ENCODE assay signal across 16 cellular contexts in genomic region chr7:118129037-118129436, GRCh38. TPM values are rescaled to one million over a fixed set of nuclear protein-coding genes. Genes with fewer than 3 reads are reported as not detected.
DNase-seq lines count a peak whose midpoint lies in the region; ATAC-seq, FAIRE-seq and TF ChIP-seq lines count a peak whose summit lies in the region.
"Had no signal": no experiment of that assay in that cellular context is flagged by ENCODE, and none has a peak within 500 bp of the region (broad histone marks: within the 10 kb centered on the region; RNA-seq: fewer than 3 reads in every experiment).

No MANE protein-coding gene starts in this region.

- H3K9me3 Mint-ChIP-seq in endodermal cell = peaks cover 19% of the 10 kb centered on the region
- H3K9me3 Mint-ChIP-seq: activated T-helper 2 cell treated with anti-CD3 and anti-CD28 coated beads, Interferon-gamma antibody, Interleukin-2, Interleukin-4, amounts not matched to agents 10 μg/mL and 5 μg/mL and 100 μg/mL, durations not matched to agents 14 hours and 24 hours and 36 hours had no signal

- H3K4me3 ChIP-seq in bronchial epithelial cell (ENCODE audit: low read depth, low read length) (no peak overlapping the region), endodermal cell (ENCODE audit: low read length) (no peak overlapping the region), coronary artery (no peak overlapping the region)
- H3K4me3 ChIP-seq: tibial artery had no signal

- H3K9ac ChIP-seq in endodermal cell (ENCODE audit: extremely low read depth, low read length, poor library complexity, severe bottlenecking) = no peak overlapping the region

- H3K27me3 Mint-ChIP-seq in endodermal cell (ENCODE audit: insufficient read depth) = no peaks in the 10 kb centered on the region
- H3K27me3 Mint-ChIP-seq: dendritic cell treated with granulocyte-macrophage colony-stimulating factor and Interleukin-4, amounts not matched to agents 40 ng/mL and 50 ng/mL, for 4 days had no signal

- DNase-seq in bronchial epithelial cell (ENCODE audit: low read depth) = no peak
- DNase-seq in HCEC 1CT = no peak
- no peak for DNase-seq in endodermal cell
- DNase-seq in coronary artery (ENCODE audit: low spot score) = no peak
- no peak for DNase-seq in NK-92 (lab: John Stamatoyannopoulos, UW; ENCODE audit: unreplicated experiment)
- DNase-seq: activated CD8-positive, alpha-beta T cell treated with anti-CD3 and anti-CD28 coated beads, Interleukin-2, amount 10 ng/mL, durations not matched to agents 7 days and 5 days; left cardiac atrium; naive thymus-derived CD4-positive, alpha-beta T cell; NCI-H2081 treated with DMSO at 0.1 percent for 48 hours; tibial artery had no signal

- peak; percentile 36 for FAIRE-seq in bronchial epithelial cell (lab: Jason Lieb, UNC)

- H3K27ac ChIP-seq in endodermal cell (ENCODE audit: low read depth, low read length) = no peak overlapping the region
- H3K27ac ChIP-seq in coronary artery = no peak overlapping the region
- H3K27ac ChIP-seq: tibial artery had no signal

- no peaks in the 10 kb centered on the region for H3K4me1 ChIP-seq in endodermal cell (ENCODE audit: control insufficient read depth, insufficient read depth, low read length)
- H3K4me1 ChIP-seq: tibial artery had no signal

- H3K27me3 ChIP-seq in bronchial epithelial cell (ENCODE audit: control insufficient read depth, insufficient read depth, low read length) = no peaks in the 10 kb centered on the region
- H3K27me3 ChIP-seq in endodermal cell (ENCODE audit: control insufficient read depth, insufficient read depth, low read length, poor library complexity, severe bottlenecking) = no peaks in the 10 kb centered on the region
- H3K27me3 ChIP-seq: tibial artery had no signal

- H3K36me3 ChIP-seq in bronchial epithelial cell (ENCODE audit: control insufficient read depth, insufficient read depth, low read length) = no peaks in the 10 kb centered on the region
- H3K36me3 ChIP-seq in endodermal cell (ENCODE audit: control insufficient read depth, insufficient read depth, low read length) = no peaks in the 10 kb centered on the region
- H3K36me3 ChIP-seq: tibial artery had no signal

- ATAC-seq in GM18502 (IDR thresholded peaks at IDR 0.05; ENCODE audit: poor library complexity, unreplicated experiment) (peak; percentile 92), GM21423 (IDR thresholded peaks at IDR 0.05; ENCODE audit: unreplicated experiment) (peak; percentile 85), HG03175 (IDR thresholded peaks at IDR 0.05; ENCODE audit: unreplicated experiment) (peak; percentile 67)
- ATAC-seq: activated CD8-positive, alpha-beta T cell treated with anti-CD3 and anti-CD28 coated beads, Interleukin-2, amount 10 ng/mL, durations not matched to agents 7 days and 5 days; esophagus mucosa; naive thymus-derived CD4-positive, alpha-beta T cell had no signal

- no peaks in the 10 kb centered on the region for H3K36me3 Mint-ChIP-seq in endodermal cell (ENCODE audit: low read depth)

- no peak overlapping the region for H3K4me3 Mint-ChIP-seq in endodermal cell
- H3K4me3 Mint-ChIP-seq: activated CD8-positive, alpha-beta T cell treated with anti-CD3 and anti-CD28 coated beads, Interleukin-2, amount 10 ng/mL, durations not matched to agents 7 days and 5 days; dendritic cell treated with granulocyte-macrophage colony-stimulating factor and Interleukin-4, amounts not matched to agents 40 ng/mL and 50 ng/mL, for 4 days; naive thymus-derived CD4-positive, alpha-beta T cell had no signal

- H3K27ac Mint-ChIP-seq in endodermal cell = no peak overlapping the region
- H3K27ac Mint-ChIP-seq: activated CD8-positive, alpha-beta T cell treated with anti-CD3 and anti-CD28 coated beads, Interleukin-2, amount 10 ng/mL, durations not matched to agents 7 days and 5 days; activated T-helper 2 cell treated with anti-CD3 and anti-CD28 coated beads, Interferon-gamma antibody, Interleukin-2, Interleukin-4, amounts not matched to agents 10 μg/mL and 5 μg/mL and 100 μg/mL, durations not matched to agents 14 hours and 24 hours and 36 hours; dendritic cell treated with granulocyte-macrophage colony-stimulating factor and Interleukin-4, amounts not matched to agents 40 ng/mL and 50 ng/mL, for 4 days; naive thymus-derived CD4-positive, alpha-beta T cell had no signal

- no peak for TF ChIP-seq CTCF in bronchial epithelial cell (IDR thresholded peaks at IDR 0.05; ENCODE audit: insufficient read depth, low read length, severe bottlenecking)
- no peak for TF ChIP-seq CTCF in endodermal cell (conservative IDR thresholded peaks at IDR 0.05)
- no peak for TF ChIP-seq CTCF in coronary artery (IDR thresholded peaks at IDR 0.05)

- H3K4me1 Mint-ChIP-seq in endodermal cell = no peaks in the 10 kb centered on the region
- H3K4me1 Mint-ChIP-seq: naive thymus-derived CD4-positive, alpha-beta T cell had no signal

- no peaks in the 10 kb centered on the region for H3K9me3 ChIP-seq in endodermal cell (ENCODE audit: control insufficient read depth, low read length)
- H3K9me3 ChIP-seq: tibial artery had no signal

- WGBS in endodermal cell (ENCODE audit: insufficient coverage in 1 of 2, insufficient read length in 1 of 2), 2 experiments = 95% methylated on average over 2 of the region's 2 CpGs; no CpG with 5 or more reads in 1 of the 2 experiments

RNA-seq across cellular contexts. Expression of gene LSM8, which starts 54.9 kb away (rescaled TPM):
- total RNA-seq in bronchial epithelial cell (30.8 and 38.5 TPM in 2 replicates), endodermal cell (10 to 100 TPM; 47.9 to 61.4 TPM)
- polyA plus RNA-seq in endodermal cell (2013, experiment 1 of 2) = 47.6 TPM
- polyA plus RNA-seq in endodermal cell (2013, experiment 2 of 2) = 45.0 TPM
